38 cellular contexts compared by ENCODE assay signal in the genomic region with DNA sequence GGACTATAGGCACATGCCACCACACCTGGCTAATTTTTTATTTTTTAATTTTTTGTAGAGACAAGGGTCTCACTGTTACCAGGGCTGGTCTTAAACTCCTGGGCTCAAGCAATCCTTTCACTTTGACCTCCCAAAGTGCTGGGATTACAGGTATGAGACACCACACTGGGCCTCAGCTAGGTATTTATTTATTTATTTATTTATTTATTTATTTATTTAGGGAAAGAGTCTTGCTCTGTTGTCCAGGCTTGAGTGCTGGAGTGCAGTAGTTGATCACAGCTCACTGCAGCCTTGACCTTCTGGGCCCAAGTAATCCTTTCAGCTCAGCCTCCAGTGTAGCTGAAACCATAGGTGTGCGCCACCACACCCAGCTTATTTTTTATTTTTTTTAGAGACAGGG. TPM values are rescaled to one million over a fixed set of nuclear protein-coding genes. Genes with fewer than 3 reads are reported as not detected.
"Had no signal": no experiment of that assay in that cellular context is flagged by ENCODE, and none has a peak within 500 bp of the region (broad histone marks: within the 10 kb centered on the region; RNA-seq: fewer than 3 reads in every experiment).

No MANE protein-coding gene starts in this region.

- H3K9me3 ChIP-seq: MG63 had no signal

- H3K36me3 ChIP-seq: MG63 had no signal

- H3K4me3 ChIP-seq: MG63 had no signal

- DNase-seq: Karpas-422, Kasumi-1, MG63, MM.1S, MV-4-11, NCI-H1048, NCI-H1092, NCI-H1092 treated with DMSO at 0.1 percent for 48 hours, NCI-H1105, NCI-H1105 treated with DMSO at 0.1 percent for 48 hours, NCI-H1417, NCI-H1417 treated with DMSO at 0.1 percent for 48 hours, NCI-H1436, NCI-H1436 treated with DMSO at 0.1 percent for 48 hours, NCI-H146, NCI-H1694, NCI-H1694 treated with DMSO at 0.1 percent for 48 hours, NCI-H187, NCI-H187 treated with DMSO at 0.1 percent for 48 hours, NCI-H1930, NCI-H2029, NCI-H2029 treated with DMSO at 0.1 percent for 48 hours, NCI-H2081, NCI-H2081 treated with DMSO at 0.1 percent for 48 hours, NCI-H2107, NCI-H2171, NCI-H2171 treated with DMSO at 0.1 percent for 48 hours, NCI-H2227 treated with DMSO at 0.1 percent for 48 hours, NCI-H226, NCI-H345, NCI-H446, NCI-H446 treated with DMSO at 0.1 percent for 48 hours, NCI-H510A, NCI-H510A treated with DMSO at 0.1 percent for 48 hours, NCI-H524 had no signal

RNA-seq across cellular contexts. Expression of a gene that starts 43.2 kb away (rescaled TPM):
- total RNA-seq: LHCN-M2, MCF 10A, NCI-H460 had no signal
